Comparison of ENCODE assay signal across 8 cellular contexts in genomic region chr6:8435093-8435844, GRCh38. TPM values are rescaled to one million over a fixed set of nuclear protein-coding genes. Genes with fewer than 3 reads are reported as not detected.
A peak's percentile ranks its signal among the peaks of the same experiment; 100 is the strongest.
DNase-seq lines count a peak whose midpoint lies in the region; ATAC-seq and TF ChIP-seq lines count a peak whose summit lies in the region.

Gene SLC35B3, minus strand, starts transcription at chr6:8435545.

- H3K9me3 ChIP-seq in mononuclear cell (ENCODE audit: low read depth, low read length), result no peaks in the 10 kb centered on the region

- H3K9me3 Mint-ChIP-seq in IgD-negative memory B cell, result peaks cover 0 to 2% (median 0%) of the 10 kb centered on the region in 3 donors

- TF ChIP-seq CTCF in epithelial cell of esophagus (IDR thresholded peaks at IDR 0.05; ENCODE audit: insufficient read depth, low read depth, low read length, missing control alignments), result no peak

- H3K4me3 Mint-ChIP-seq in IgD-negative memory B cell, result peak within 1 kb of the TSS; percentile 95 to 97 (median 97)

- H3K27me3 ChIP-seq in mononuclear cell (ENCODE audit: insufficient read depth, low read length), result no peaks in the 10 kb centered on the region

- H3K4me3 ChIP-seq in epithelial cell of esophagus (ENCODE audit: low read length) (peak within 1 kb of the TSS; percentile 98), mononuclear cell (ENCODE audit: low read length) (peak within 1 kb of the TSS; percentile 92)

- no peaks in the 10 kb centered on the region for H3K27me3 Mint-ChIP-seq in IgD-negative memory B cell

- peaks cover 7% of the 10 kb centered on the region for H3K36me3 Mint-ChIP-seq in IgD-negative memory B cell

- H3K4me1 Mint-ChIP-seq in IgD-negative memory B cell, result peaks cover 18 to 38% (median 30%) of the 10 kb centered on the region in 3 donors

- H3K27ac Mint-ChIP-seq in IgD-negative memory B cell, result peak within 1 kb of the TSS; percentile 97 to 99 (median 98)

- ATAC-seq in GM21576 (IDR thresholded peaks at IDR 0.05; ENCODE audit: unreplicated experiment), result peak; percentile 97

- H3K4me1 ChIP-seq in mononuclear cell (ENCODE audit: insufficient read depth, low read length), result peaks cover 10% of the 10 kb centered on the region

- peak; percentile 88 for DNase-seq in DMS114 treated with DMSO at 0.1 percent for 48 hours (lab: John Stamatoyannopoulos, UW; ENCODE audit: unreplicated experiment)
- peak; percentile 98 for DNase-seq in OCI-M1 (lab: John Stamatoyannopoulos, UW)
- peak; percentile 97 for DNase-seq in activated T-cell treated with anti-CD3 and anti-CD28 coated beads for 4 hours
- DNase-seq in epithelial cell of esophagus (ENCODE audit: low read depth), result peak; percentile 93
- peak; percentile 96 to 99 for DNase-seq in stimulated activated CD8-positive, alpha-beta memory T cell treated with anti-CD3 and anti-CD28 coated beads, Interleukin-2, amount 100 ng/mL, for 48 hours (ENCODE audit: low read depth in 2 of 2)

RNA-seq across cellular contexts. Expression of gene SLC35B3, which starts in this region (rescaled TPM):
- 12.5 TPM for polyA plus RNA-seq in IgD-negative memory B cell
- total RNA-seq in mononuclear cell, result 1.9 TPM

Comparison
In these comparisons a context has a peak if more than half of its experiments do, and no peak if none do; other contexts are left out.
1. Peak in every context shown above with its lines: DNase-seq, ATAC-seq and H3K4me3 ChIP-seq.